In the genomic region with DNA sequence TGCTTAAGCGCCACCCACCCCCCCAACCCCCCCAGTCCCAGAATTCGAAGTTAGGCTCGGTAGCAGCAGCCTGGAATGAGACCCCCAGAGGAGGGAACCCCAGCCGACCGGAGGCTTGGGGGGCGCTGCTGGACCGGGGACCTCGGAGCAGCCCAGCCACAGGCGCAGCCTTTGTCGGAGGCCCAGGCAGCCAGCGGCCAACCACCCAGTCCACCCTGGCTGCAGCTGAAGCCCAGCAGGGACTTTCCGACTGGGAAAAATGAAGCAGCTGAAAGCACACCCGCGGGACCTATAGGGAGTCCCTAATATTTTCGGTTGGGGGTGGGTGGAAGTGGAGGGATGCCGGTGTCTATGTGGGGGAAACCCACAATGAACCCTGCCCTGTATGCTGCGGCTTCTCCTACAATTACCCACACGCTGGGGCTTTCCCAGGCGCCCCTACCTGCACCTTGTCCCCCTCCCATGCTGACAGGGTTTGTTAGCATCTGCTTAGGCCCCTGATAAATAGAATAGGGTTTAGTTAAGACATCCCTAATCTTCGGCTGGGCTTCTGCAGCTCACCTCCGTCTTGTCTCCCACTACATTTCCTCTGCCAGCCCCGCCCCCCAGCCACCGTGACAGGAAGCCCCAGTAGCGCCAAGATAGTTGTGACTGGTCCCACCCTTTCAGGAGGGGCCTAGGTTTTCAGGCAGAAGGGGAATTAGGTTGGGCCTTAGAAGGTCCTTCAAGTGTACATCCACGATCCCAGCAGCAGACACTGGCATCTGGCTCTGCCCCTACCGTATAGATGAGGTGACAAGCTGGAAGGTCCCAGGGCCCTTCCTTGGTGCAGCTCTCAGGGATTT, we compare ENCODE assay signal across 8 cellular contexts. TPM values are rescaled to one million over a fixed set of nuclear protein-coding genes. Genes with fewer than 3 reads are reported as not detected.
DNase-seq lines count a peak whose midpoint lies in the region; ATAC-seq lines count a peak whose summit lies in the region.

No MANE protein-coding gene starts in this region.

- peak; percentile 43 for ATAC-seq in HG02759 (IDR thresholded peaks at IDR 0.05; ENCODE audit: unreplicated experiment)
- ATAC-seq in Right ventricle myocardium superior (ENCODE audit: poor library complexity) = peak; percentile 56
- no peak for ATAC-seq in left lobe of liver

- H3K27ac ChIP-seq in SJSA1 = peak overlapping the region; percentile 29

- no peaks in the 10 kb centered on the region for H3K27me3 Mint-ChIP-seq in activated naive CD4-positive, alpha-beta T cell treated with anti-CD3 and anti-CD28 coated beads, Interleukin-2, amount 10 ng/mL, durations not matched to agents 7 days and 5 days

- H3K36me3 ChIP-seq in SJSA1 = peaks cover 30% of the 10 kb centered on the region

- CTCF ChIA-PET in activated naive CD4-positive, alpha-beta T cell treated with anti-CD3 and anti-CD28 coated beads, Interleukin-2, amount 10 ng/mL, durations not matched to agents 7 days and 5 days (lab: Charles Lee) = interaction anchor here (1.5 to 2.0 kb wide), 2 partner anchors 14 to 93 kb away, joined by 7 to 10 read pairs; a partner anchor contains a TSS

- H3K9me3 Mint-ChIP-seq in activated naive CD4-positive, alpha-beta T cell treated with anti-CD3 and anti-CD28 coated beads, Interleukin-2, amount 10 ng/mL, durations not matched to agents 7 days and 5 days = no peaks in the 10 kb centered on the region

- H3K4me3 ChIP-seq in SJSA1 = peak overlapping the region; percentile 49

- peak; percentile 79 for DNase-seq in GM03348 (ENCODE audit: low spot score)
- peak; percentile 52 to 77 for DNase-seq in SJSA1 (ENCODE audit: low read depth in 1 of 2, low spot score in 2 of 2)
- DNase-seq in activated naive CD4-positive, alpha-beta T cell treated with anti-CD3 and anti-CD28 coated beads, Interleukin-2, amount 10 ng/mL, durations not matched to agents 7 days and 5 days = peak; percentile 91
- DNase-seq in Right ventricle myocardium superior = peak; percentile 82
- DNase-seq in posterior cingulate gyrus = peak in 9 of 10 donors; percentile 43 to 94 (median 63)
- peak; percentile 77 for DNase-seq in ureter (ENCODE audit: low spot score)
- no peak for DNase-seq in left lobe of liver (ENCODE audit: low spot score)

- peaks cover 29% of the 10 kb centered on the region for H3K4me1 ChIP-seq in SJSA1 (replicated peaks)

- peaks cover 81% of the 10 kb centered on the region for H3K4me1 Mint-ChIP-seq in activated naive CD4-positive, alpha-beta T cell treated with anti-CD3 and anti-CD28 coated beads, Interleukin-2, amount 10 ng/mL, durations not matched to agents 7 days and 5 days

- H3K9me3 ChIP-seq in SJSA1 (replicated peaks) = no peaks in the 10 kb centered on the region

- peaks cover 45% of the 10 kb centered on the region for H3K36me3 Mint-ChIP-seq in activated naive CD4-positive, alpha-beta T cell treated with anti-CD3 and anti-CD28 coated beads, Interleukin-2, amount 10 ng/mL, durations not matched to agents 7 days and 5 days

- no peaks in the 10 kb centered on the region for H3K27me3 ChIP-seq in SJSA1 (replicated peaks)

- H3K4me3 Mint-ChIP-seq in activated naive CD4-positive, alpha-beta T cell treated with anti-CD3 and anti-CD28 coated beads, Interleukin-2, amount 10 ng/mL, durations not matched to agents 7 days and 5 days = peak overlapping the region; percentile 84

- intact Hi-C loops in Right ventricle myocardium superior (cut with DNase I) = no loop called here
- intact Hi-C loops in posterior cingulate gyrus (cut with DNase I) = no loop called here

- H3K27ac Mint-ChIP-seq in activated naive CD4-positive, alpha-beta T cell treated with anti-CD3 and anti-CD28 coated beads, Interleukin-2, amount 10 ng/mL, durations not matched to agents 7 days and 5 days = peak overlapping the region; percentile 95

RNA-seq across cellular contexts. Expression of a gene that starts 0.8 kb away (rescaled TPM):
- 22.1 and 38.9 TPM in 2 replicates for total RNA-seq in SJSA1 (2014; rRNA removed; shearing (Covaris generic))
- total RNA-seq in Right ventricle myocardium superior (25.0 TPM), ureter (2.1 TPM), left lobe of liver (1.6 TPM)

RNA-seq across cellular contexts. Expression of a gene that starts 4.2 kb away (rescaled TPM):
- total RNA-seq in SJSA1 (2014; rRNA removed; shearing (Covaris generic)) = 4.4 and 5.6 TPM in 2 replicates
- total RNA-seq in Right ventricle myocardium superior = 0.97 TPM
- 2.5 TPM for total RNA-seq in ureter
- 0.53 TPM for total RNA-seq in left lobe of liver

RNA-seq across cellular contexts. Expression of a gene that starts 7.7 kb away (rescaled TPM):
- total RNA-seq in SJSA1 (2014; rRNA removed; shearing (Covaris generic)) = not detected in 2 replicates
- total RNA-seq in Right ventricle myocardium superior (not detected), ureter (not detected), left lobe of liver (not detected)

RNA-seq across cellular contexts. Expression of a gene that starts 20.9 kb away (rescaled TPM):
- total RNA-seq in SJSA1 (2014; rRNA removed; shearing (Covaris generic)) = 9.2 and 13.5 TPM in 2 replicates
- total RNA-seq in Right ventricle myocardium superior = 7.5 TPM
- total RNA-seq in ureter = 45.9 TPM
- 4.8 TPM for total RNA-seq in left lobe of liver

RNA-seq across cellular contexts. Expression of a gene that starts 21.0 kb away (rescaled TPM):
- 424 and 465 TPM in 2 replicates for total RNA-seq in SJSA1 (2014; rRNA removed; shearing (Covaris generic))
- total RNA-seq in Right ventricle myocardium superior = 97.2 TPM
- total RNA-seq in ureter = 171 TPM
- total RNA-seq in left lobe of liver = 69.2 TPM
